9 cellular contexts compared by ENCODE assay signal in the genomic region with DNA sequence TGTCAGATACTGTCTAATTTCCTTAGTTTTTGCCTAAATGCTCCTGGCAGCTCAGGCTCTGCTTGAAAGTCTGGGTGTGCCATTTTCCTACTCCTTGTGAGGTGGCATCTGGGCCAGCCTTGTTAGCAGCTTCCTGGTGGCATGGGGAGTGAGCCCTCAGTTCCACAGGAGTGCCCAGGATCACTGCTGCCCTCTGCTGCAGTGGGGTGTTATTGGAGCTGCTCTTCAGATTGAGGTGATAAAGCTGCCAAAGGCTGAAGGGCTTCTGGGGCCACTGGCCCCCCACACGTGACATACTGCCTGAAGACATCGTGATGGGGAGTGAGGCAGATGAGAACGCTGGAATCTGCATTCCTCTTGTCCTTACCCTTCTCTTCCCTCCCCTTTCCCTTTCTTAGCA. TPM values are rescaled to one million over a fixed set of nuclear protein-coding genes. Genes with fewer than 3 reads are reported as not detected.
A peak's percentile ranks its signal among the peaks of the same experiment; 100 is the strongest.
DNase-seq lines count a peak whose midpoint lies in the region; ATAC-seq, FAIRE-seq and TF ChIP-seq lines count a peak whose summit lies in the region.
"Had no signal": no experiment of that assay in that cellular context is flagged by ENCODE, and none has a peak within 500 bp of the region (broad histone marks: within the 10 kb centered on the region; RNA-seq: fewer than 3 reads in every experiment).

No MANE protein-coding gene starts in this region.

- no peak for DNase-seq in activated T-cell treated with anti-CD3 and anti-CD28 coated beads, Interleukin-2, amount 50 U/mL, for 24 hours
- no peak for DNase-seq in activated T-cell treated with anti-CD3 and anti-CD28 coated beads for 4 hours
- DNase-seq in PC-9, result peak in 1 of 2 experiments; percentile 20
- peak; percentile 44 for DNase-seq in endothelial cell of umbilical vein (ENCODE audit: low read depth, low spot score)
- DNase-seq in COR-L47 (lab: John Stamatoyannopoulos, UW), result no peak
- DNase-seq: CD8-positive, alpha-beta memory T cell had no signal

- no peaks in the 10 kb centered on the region for H3K9me3 Mint-ChIP-seq in activated T-cell treated with anti-CD3 and anti-CD28 coated beads, Interleukin-2, amount 50 U/mL, for 24 hours
- no peaks in the 10 kb centered on the region for H3K9me3 Mint-ChIP-seq in stimulated activated memory B cell treated with anti-CD40 and anti-IgM and Interleukin-4, amounts not matched to agents 10 μg/mL and 1 μg/mL and 100 μg/mL, for 72 hours
- H3K9me3 Mint-ChIP-seq: CD8-positive, alpha-beta memory T cell had no signal

- H3K4me1 ChIP-seq in PC-9 (replicated peaks; ENCODE audit: insufficient read depth), result no peaks in the 10 kb centered on the region
- H3K4me1 ChIP-seq in endothelial cell of umbilical vein (ENCODE audit: control insufficient read depth, extremely low read depth, insufficient read depth, low read length), result no peaks in the 10 kb centered on the region

- peaks cover 99% of the 10 kb centered on the region for H3K36me3 Mint-ChIP-seq in activated T-cell treated with anti-CD3 and anti-CD28 coated beads, Interleukin-2, amount 50 U/mL, for 24 hours (ENCODE audit: low read depth)
- peaks cover 73% of the 10 kb centered on the region for H3K36me3 Mint-ChIP-seq in stimulated activated memory B cell treated with anti-CD40 and anti-IgM and Interleukin-4, amounts not matched to agents 10 μg/mL and 1 μg/mL and 100 μg/mL, for 72 hours

- BruUV-seq in PC-9 (replicated peaks; lab: Mats Ljungman, UMichigan) (no TSS peak), endothelial cell of umbilical vein (replicated peaks; lab: Mats Ljungman, UMichigan) (no TSS peak)

- no peak overlapping the region for H3K27ac ChIP-seq in PC-9
- no peak overlapping the region for H3K27ac ChIP-seq in endothelial cell of umbilical vein (ENCODE audit: insufficient read depth, low read depth, low read length)

- H3K4me2 ChIP-seq in PC-9, result no peak overlapping the region
- H3K4me2 ChIP-seq in endothelial cell of umbilical vein (ENCODE audit: insufficient read depth, low read length), result no peak overlapping the region

- no peaks in the 10 kb centered on the region for H3K9me3 ChIP-seq in PC-9 (ENCODE audit: insufficient read depth, low read depth)
- no peaks in the 10 kb centered on the region for H3K9me3 ChIP-seq in endothelial cell of umbilical vein (replicated peaks; ENCODE audit: control insufficient read depth, insufficient read depth, low read length)

- H3K4me3 Mint-ChIP-seq in activated T-cell treated with anti-CD3 and anti-CD28 coated beads, Interleukin-2, amount 50 U/mL, for 24 hours, result no peak overlapping the region
- no peak overlapping the region for H3K4me3 Mint-ChIP-seq in stimulated activated memory B cell treated with anti-CD40 and anti-IgM and Interleukin-4, amounts not matched to agents 10 μg/mL and 1 μg/mL and 100 μg/mL, for 72 hours
- H3K4me3 Mint-ChIP-seq: CD8-positive, alpha-beta memory T cell had no signal

- H3K27me3 ChIP-seq in PC-9 (ENCODE audit: insufficient read depth, low read depth) (no peaks in the 10 kb centered on the region), endothelial cell of umbilical vein (ENCODE audit: control insufficient read depth in 2 of 2, insufficient read depth in 2 of 2, low read length in 2 of 2) (no peaks in the 10 kb centered on the region)

- CTCF ChIA-PET in PC-9 (lab: Charles Lee) (no interaction called here), endothelial cell of umbilical vein (lab: Charles Lee) (interaction anchor here (0.9 to 1.9 kb wide), 5 partner anchors 20 to 201 kb away, joined by 3 to 12 read pairs (median 3); no protein-coding TSS in a partner anchor)

- no peaks in the 10 kb centered on the region for H3K4me1 Mint-ChIP-seq in activated T-cell treated with anti-CD3 and anti-CD28 coated beads, Interleukin-2, amount 50 U/mL, for 24 hours (ENCODE audit: low read depth)
- peaks cover 18% of the 10 kb centered on the region for H3K4me1 Mint-ChIP-seq in stimulated activated memory B cell treated with anti-CD40 and anti-IgM and Interleukin-4, amounts not matched to agents 10 μg/mL and 1 μg/mL and 100 μg/mL, for 72 hours
- H3K4me1 Mint-ChIP-seq: CD8-positive, alpha-beta memory T cell had no signal

- H3K79me2 ChIP-seq in PC-9 (ENCODE audit: low read depth), result no peaks in the 10 kb centered on the region
- no peaks in the 10 kb centered on the region for H3K79me2 ChIP-seq in endothelial cell of umbilical vein (ENCODE audit: control insufficient read depth, insufficient read depth, low read length)

- TF ChIP-seq CTCF in PC-9 (conservative IDR thresholded peaks at IDR 0.05), result peak; percentile 40; the same call in 1 of the 2 replicates
- peak in 1 of 2 donors; percentile 23 for TF ChIP-seq CTCF in endothelial cell of umbilical vein (IDR thresholded peaks at IDR 0.05; ENCODE audit: extremely low read depth in 1 of 2, insufficient read depth in 1 of 2, low read depth in 1 of 2, low read length in 2 of 2)

- peaks cover 2% of the 10 kb centered on the region; the same call in 1 of the 2 replicates for H4K20me1 ChIP-seq in PC-9 (ENCODE audit: insufficient read depth)
- no peaks in the 10 kb centered on the region for H4K20me1 ChIP-seq in endothelial cell of umbilical vein (replicated peaks; ENCODE audit: control insufficient read depth, extremely low read depth, insufficient read depth, low read length)

- H3K27me3 Mint-ChIP-seq in activated T-cell treated with anti-CD3 and anti-CD28 coated beads, Interleukin-2, amount 50 U/mL, for 24 hours, result no peaks in the 10 kb centered on the region
- H3K27me3 Mint-ChIP-seq in stimulated activated memory B cell treated with anti-CD40 and anti-IgM and Interleukin-4, amounts not matched to agents 10 μg/mL and 1 μg/mL and 100 μg/mL, for 72 hours, result no peaks in the 10 kb centered on the region
- H3K27me3 Mint-ChIP-seq: CD8-positive, alpha-beta memory T cell had no signal

- peak; percentile 47 for TF ChIP-seq POLR2A in endothelial cell of umbilical vein (IDR thresholded peaks at IDR 0.05; ENCODE audit: low read depth, low read length)

- intact Hi-C loops in PC-9 (cut with micrococcal nuclease; ENCODE audit: unreplicated experiment) (no loop called here), endothelial cell of umbilical vein (cut with micrococcal nuclease) (no loop called here)

- FAIRE-seq in endothelial cell of umbilical vein (lab: Jason Lieb, UNC), result peak; percentile 47

- POLR2A ChIA-PET in PC-9 (lab: Charles Lee; ENCODE audit: unreplicated experiment), result no interaction called here
- POLR2A ChIA-PET in endothelial cell of umbilical vein (lab: Charles Lee), result interaction anchor here (0.6 kb wide), 2 partner anchors 12 to 76 kb away, joined by 3 to 4 read pairs; no protein-coding TSS in a partner anchor

- peaks cover 75% of the 10 kb centered on the region; the same call in 1 of the 2 replicates for H3F3A ChIP-seq in PC-9 (ENCODE audit: insufficient read depth, low read depth)

- H3K4me3 ChIP-seq in PC-9, result no peak overlapping the region
- H3K4me3 ChIP-seq in endothelial cell of umbilical vein (replicated peaks in 1 of 3; ENCODE audit: insufficient read depth in 1 of 3, low read depth in 1 of 3, low read length in 3 of 3), result no peak overlapping the region

- H2AFZ ChIP-seq in PC-9, result no peak overlapping the region
- no peak overlapping the region for H2AFZ ChIP-seq in endothelial cell of umbilical vein (ENCODE audit: low read depth, low read length)

- H3K36me3 ChIP-seq in PC-9 (ENCODE audit: low read depth) (peaks cover 59% of the 10 kb centered on the region), endothelial cell of umbilical vein (ENCODE audit: control insufficient read depth in 2 of 2, extremely low read depth in 1 of 2, insufficient read depth in 2 of 2, low read length in 2 of 2) (peaks cover 34 to 37% of the 10 kb centered on the region in 2 experiments)

- H3K9ac ChIP-seq in endothelial cell of umbilical vein (replicated peaks; ENCODE audit: extremely low read depth, insufficient read depth, low read length), result no peak overlapping the region

- H3K27ac Mint-ChIP-seq in activated T-cell treated with anti-CD3 and anti-CD28 coated beads, Interleukin-2, amount 50 U/mL, for 24 hours, result peak overlapping the region; percentile 79
- peak overlapping the region; percentile 44 for H3K27ac Mint-ChIP-seq in stimulated activated memory B cell treated with anti-CD40 and anti-IgM and Interleukin-4, amounts not matched to agents 10 μg/mL and 1 μg/mL and 100 μg/mL, for 72 hours

- dilution Hi-C loops in endothelial cell of umbilical vein (cut with MboI; ENCODE audit: extremely low pct_ligation_motif_present, low sequenced_read_pairs), result no loop called here

- no peaks in the 10 kb centered on the region for H3K9me2 ChIP-seq in PC-9 (ENCODE audit: insufficient read depth)

- no peak for ATAC-seq in stimulated activated memory B cell treated with anti-CD40 and anti-IgM and Interleukin-4, amounts not matched to agents 10 μg/mL and 1 μg/mL and 100 μg/mL, for 72 hours
- ATAC-seq in HG03565 (IDR thresholded peaks at IDR 0.05; ENCODE audit: unreplicated experiment) (no peak), HG03342 (IDR thresholded peaks at IDR 0.05; ENCODE audit: unreplicated experiment) (no peak)

- no peaks in the 10 kb centered on the region for H3K9me1 ChIP-seq in endothelial cell of umbilical vein (replicated peaks; ENCODE audit: control insufficient read depth, extremely low read depth, insufficient read depth, low read length)

RNA-seq across cellular contexts. Expression of gene CEP95, which starts 27.4 kb away (rescaled TPM):
- total RNA-seq in PC-9 (2021), result 56.0 and 57.2 TPM in 2 replicates
- total RNA-seq in endothelial cell of umbilical vein, result 35.5 and 42.6 TPM in 2 replicates
- 9.3 and 14.1 TPM in 2 replicates for polyA plus RNA-seq in endothelial cell of umbilical vein
- polyA plus RNA-seq in endothelial cell of umbilical vein (2011; cell fraction: cytosol; rRNA removed), result 9.9 and 16.8 TPM in 2 replicates
- 131 and 135 TPM in 2 replicates for polyA plus RNA-seq in endothelial cell of umbilical vein (2011; cell fraction: nucleus; rRNA removed)
- polyA plus RNA-seq in endothelial cell of umbilical vein (2012), result 18.7 and 23.7 TPM in 2 replicates
- 20.2 and 41.5 TPM in 2 replicates for polyA minus RNA-seq in endothelial cell of umbilical vein
- 14.5 TPM for polyA minus RNA-seq in endothelial cell of umbilical vein (2011; cell fraction: cytosol; rRNA and poly(A)+ RNA removed)
- polyA minus RNA-seq in endothelial cell of umbilical vein (2011; cell fraction: nucleus; rRNA and poly(A)+ RNA removed), result 71.3 and 86.4 TPM in 2 replicates

RNA-seq across cellular contexts. Expression of gene DDX5, which starts 28.1 kb away (rescaled TPM):
- total RNA-seq in PC-9 (2021) (375 and 402 TPM in 2 replicates), endothelial cell of umbilical vein (1,027 and 1,058 TPM in 2 replicates)
- 1,405 and 2,040 TPM in 2 replicates for polyA plus RNA-seq in endothelial cell of umbilical vein
- 980 and 1,160 TPM in 2 replicates for polyA plus RNA-seq in endothelial cell of umbilical vein (2011; cell fraction: cytosol; rRNA removed)
- 4,876 and 5,495 TPM in 2 replicates for polyA plus RNA-seq in endothelial cell of umbilical vein (2011; cell fraction: nucleus; rRNA removed)
- 690 and 716 TPM in 2 replicates for polyA plus RNA-seq in endothelial cell of umbilical vein (2012)
- 856 and 901 TPM in 2 replicates for polyA minus RNA-seq in endothelial cell of umbilical vein
- polyA minus RNA-seq in endothelial cell of umbilical vein (2011; cell fraction: cytosol; rRNA and poly(A)+ RNA removed), result 237 TPM
- polyA minus RNA-seq in endothelial cell of umbilical vein (2011; cell fraction: nucleus; rRNA and poly(A)+ RNA removed), result 1,361 and 2,457 TPM in 2 replicates

RNA-seq across cellular contexts. Expression of gene POLG2, which starts 37.3 kb away (rescaled TPM):
- 23.3 and 32.7 TPM in 2 replicates for total RNA-seq in PC-9 (2021)
- 18.6 and 20.3 TPM in 2 replicates for total RNA-seq in endothelial cell of umbilical vein
- polyA plus RNA-seq in endothelial cell of umbilical vein, result 3.9 and 6.5 TPM in 2 replicates
- polyA plus RNA-seq in endothelial cell of umbilical vein (2011; cell fraction: cytosol; rRNA removed), result 5.9 and 6.2 TPM in 2 replicates
- 35.3 and 42.4 TPM in 2 replicates for polyA plus RNA-seq in endothelial cell of umbilical vein (2011; cell fraction: nucleus; rRNA removed)
- polyA plus RNA-seq in endothelial cell of umbilical vein (2012), result 12.0 and 14.3 TPM in 2 replicates
- polyA minus RNA-seq in endothelial cell of umbilical vein, result 9.1 and 9.4 TPM in 2 replicates
- 5.4 TPM for polyA minus RNA-seq in endothelial cell of umbilical vein (2011; cell fraction: cytosol; rRNA and poly(A)+ RNA removed)
- polyA minus RNA-seq in endothelial cell of umbilical vein (2011; cell fraction: nucleus; rRNA and poly(A)+ RNA removed), result 20.6 and 24.3 TPM in 2 replicates
